15 cellular contexts compared by ENCODE assay signal in the genomic region with DNA sequence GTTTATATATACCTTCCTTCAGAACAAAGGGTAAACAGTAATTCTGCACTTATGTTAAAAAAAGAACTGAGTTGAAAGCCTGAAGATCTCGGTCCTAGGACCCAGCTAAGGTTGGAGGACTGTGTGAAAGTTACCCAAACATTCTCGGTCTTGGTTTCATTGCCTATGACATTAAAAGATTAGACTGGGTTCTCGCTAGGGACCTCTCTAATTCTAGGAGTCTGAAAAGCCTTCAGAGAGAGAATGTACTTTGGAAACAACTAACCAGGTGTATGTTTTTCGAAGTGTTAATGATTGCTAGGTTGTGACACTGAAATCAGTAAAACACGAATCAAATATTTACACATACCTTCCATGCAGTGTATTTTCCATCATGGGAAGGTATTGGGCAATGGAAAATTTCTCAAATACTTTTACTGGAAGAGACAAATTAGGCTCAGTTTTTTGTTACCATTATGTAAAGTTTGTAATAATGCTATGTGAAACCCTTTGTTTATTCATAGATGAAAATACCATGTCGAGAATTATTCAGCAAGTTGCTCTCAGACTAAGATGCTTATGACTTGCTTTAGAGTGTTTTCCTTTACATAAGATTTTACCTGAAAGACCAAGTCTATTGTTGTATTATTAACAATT.
DNase-seq lines count a peak whose midpoint lies in the region; ATAC-seq lines count a peak whose summit lies in the region.
"Had no signal": no experiment of that assay in that cellular context is flagged by ENCODE, and none has a peak within 500 bp of the region (broad histone marks: within the 10 kb centered on the region; RNA-seq: fewer than 3 reads in every experiment).

No MANE protein-coding gene starts in this region.

- H3K27ac Mint-ChIP-seq in CD4-positive, alpha-beta memory T cell, result no peak overlapping the region
- H3K27ac Mint-ChIP-seq: activated B cell treated with CpG ODN at 0.5 μM for 24 hours; stimulated activated naive B cell treated with anti-CD40 and anti-IgM and Interleukin-4, amounts not matched to agents 10 μg/mL and 1 μg/mL and 100 μg/mL, for 72 hours had no signal

- H3K36me3 ChIP-seq in CD4-positive, alpha-beta memory T cell (ENCODE audit: insufficient read depth, low read length), result no peaks in the 10 kb centered on the region
- H3K36me3 ChIP-seq: MG63, SJCRH30 had no signal

- H3K36me3 Mint-ChIP-seq in CD4-positive, alpha-beta memory T cell, result no peaks in the 10 kb centered on the region
- H3K36me3 Mint-ChIP-seq: stimulated activated naive B cell treated with anti-CD40 and anti-IgM and Interleukin-4, amounts not matched to agents 10 μg/mL and 1 μg/mL and 100 μg/mL, for 72 hours had no signal

- CTCF ChIA-PET in CD4-positive, alpha-beta memory T cell (lab: Charles Lee; ENCODE audit: partially characterized antibody), result no interaction called here

- no peaks in the 10 kb centered on the region for H3K9me3 Mint-ChIP-seq in CD4-positive, alpha-beta memory T cell
- H3K9me3 Mint-ChIP-seq: activated B cell treated with CpG ODN at 0.5 μM for 24 hours; stimulated activated naive B cell treated with anti-CD40 and anti-IgM and Interleukin-4, amounts not matched to agents 10 μg/mL and 1 μg/mL and 100 μg/mL, for 72 hours had no signal

- H3K27me3 Mint-ChIP-seq in CD4-positive, alpha-beta memory T cell, result peaks cover 2 to 4% of the 10 kb centered on the region in 2 donors
- H3K27me3 Mint-ChIP-seq: activated B cell treated with CpG ODN at 0.5 μM for 24 hours; stimulated activated naive B cell treated with anti-CD40 and anti-IgM and Interleukin-4, amounts not matched to agents 10 μg/mL and 1 μg/mL and 100 μg/mL, for 72 hours had no signal

- POLR2A ChIA-PET in CD4-positive, alpha-beta memory T cell (lab: Charles Lee; ENCODE audit: partially characterized antibody), result no interaction called here

- H3K27ac ChIP-seq in CD4-positive, alpha-beta memory T cell (ENCODE audit: low read depth, low read length), result no peak overlapping the region
- H3K27ac ChIP-seq: SJCRH30 had no signal

- ATAC-seq in GM21360 (IDR thresholded peaks at IDR 0.05; ENCODE audit: unreplicated experiment) (peak; percentile 82), HG03175 (IDR thresholded peaks at IDR 0.05; ENCODE audit: unreplicated experiment) (peak; percentile 91), left colon (peak; percentile 96), HG02588 (IDR thresholded peaks at IDR 0.05; ENCODE audit: unreplicated experiment) (no peak), HG03139 (IDR thresholded peaks at IDR 0.05; ENCODE audit: unreplicated experiment) (no peak)
- ATAC-seq: stimulated activated naive B cell treated with anti-CD40 and anti-IgM and Interleukin-4, amounts not matched to agents 10 μg/mL and 1 μg/mL and 100 μg/mL, for 72 hours had no signal

- no peak overlapping the region for H3K4me3 ChIP-seq in CD4-positive, alpha-beta memory T cell (ENCODE audit: low read length in 2 of 2)
- H3K4me3 ChIP-seq: MG63, SJCRH30 had no signal

- no peak overlapping the region for H3K4me3 Mint-ChIP-seq in CD4-positive, alpha-beta memory T cell
- H3K4me3 Mint-ChIP-seq: activated B cell treated with CpG ODN at 0.5 μM for 24 hours; stimulated activated naive B cell treated with anti-CD40 and anti-IgM and Interleukin-4, amounts not matched to agents 10 μg/mL and 1 μg/mL and 100 μg/mL, for 72 hours had no signal

- no peaks in the 10 kb centered on the region for H3K4me1 Mint-ChIP-seq in CD4-positive, alpha-beta memory T cell
- H3K4me1 Mint-ChIP-seq: activated B cell treated with CpG ODN at 0.5 μM for 24 hours; stimulated activated naive B cell treated with anti-CD40 and anti-IgM and Interleukin-4, amounts not matched to agents 10 μg/mL and 1 μg/mL and 100 μg/mL, for 72 hours had no signal

- H3K4me1 ChIP-seq in CD4-positive, alpha-beta memory T cell (ENCODE audit: insufficient read depth, low read length), result no peaks in the 10 kb centered on the region
- H3K4me1 ChIP-seq: SJCRH30 had no signal

- H3K27me3 ChIP-seq in CD4-positive, alpha-beta memory T cell (ENCODE audit: insufficient read depth, low read length), result no peaks in the 10 kb centered on the region
- H3K27me3 ChIP-seq: MG63, SJCRH30 had no signal

- intact Hi-C loops in left colon (cut with DNase I, micrococcal nuclease), result no loop called here
- intact Hi-C loops in CD4-positive, alpha-beta memory T cell (cut with micrococcal nuclease), result no loop called here

- DNase-seq in DMS53 (lab: John Stamatoyannopoulos, UW) (peak; percentile 67), left colon (no peak), GM19240 (ENCODE audit: insufficient read length, low spot score) (no peak)
- no peak for DNase-seq in CD4-positive, alpha-beta memory T cell
- DNase-seq: activated B cell treated with CpG ODN at 0.5 μM for 24 hours; activated T-cell treated with anti-CD3 and anti-CD28 coated beads, Interleukin-2, amount 50 U/mL, for 48 hours; MG63; NCI-H82; nucleus accumbens; SJCRH30; stimulated activated naive B cell treated with anti-CD40 and anti-IgM and Interleukin-4, amounts not matched to agents 10 μg/mL and 1 μg/mL and 100 μg/mL, for 72 hours had no signal

- no peaks in the 10 kb centered on the region for H3K9me3 ChIP-seq in CD4-positive, alpha-beta memory T cell (ENCODE audit: control insufficient read depth in 1 of 2, low read length in 2 of 2)
- H3K9me3 ChIP-seq: MG63, SJCRH30 had no signal

Comparison
In these comparisons a context has a peak if more than half of its experiments do, and no peak if none do; other contexts are left out.
1. ATAC-seq: peak in GM21360 (single experiment), HG03175 (single experiment) and left colon (single experiment); none in HG02588 (single experiment) and HG03139 (single experiment).